Comparison of ENCODE assay signal across 8 cellular contexts in genomic region chr2:170813611-170814550, GRCh38. TPM values are rescaled to one million over a fixed set of nuclear protein-coding genes. Genes with fewer than 3 reads are reported as not detected.
DNase-seq lines count a peak whose midpoint lies in the region; ATAC-seq and TF ChIP-seq lines count a peak whose summit lies in the region.

No MANE protein-coding gene starts in this region.

- DNase-seq in GM23338 (ENCODE audit: low spot score) = peak; percentile 95
- peak; percentile 33 for DNase-seq in NCI-H2029 (lab: John Stamatoyannopoulos, UW)
- DNase-seq in mammary epithelial cell = peak; percentile 57
- no peak for DNase-seq in DMS79 (lab: John Stamatoyannopoulos, UW)
- DNase-seq in sciatic nerve (ENCODE audit: low spot score) = no peak
- no peak for DNase-seq in COR-L47 (lab: John Stamatoyannopoulos, UW)

- TF ChIP-seq EP300 in neural cell (conservative IDR thresholded peaks at IDR 0.05; ENCODE audit: poor library complexity, severe bottlenecking) = no peak

- in situ Hi-C loops in mammary epithelial cell (cut with MboI; ENCODE audit: low sequenced_read_pairs in 2 of 2) = loop anchor here (10.0 kb wide), 4 partner anchors 329 to 439 kb away; no protein-coding TSS in a partner anchor

- CTCF ChIA-PET in mammary epithelial cell (lab: Charles Lee; ENCODE audit: low non-redundant PET) = interaction anchor here (0.7 to 1.0 kb wide), 2 partner anchors 43 to 993 kb away, joined by 4 read pairs; no protein-coding TSS in a partner anchor

- H3K79me2 ChIP-seq in GM23338 (replicated peaks; ENCODE audit: insufficient read depth) (no peaks in the 10 kb centered on the region), mammary epithelial cell (ENCODE audit: insufficient read depth, low read length) (no peaks in the 10 kb centered on the region), neural cell (replicated peaks; ENCODE audit: insufficient read depth, low read length) (no peaks in the 10 kb centered on the region)

- peaks cover 64% of the 10 kb centered on the region for H3K27me3 Mint-ChIP-seq in GM23338 (ENCODE audit: insufficient read depth, low read depth, poor library complexity)

- peaks cover 61% of the 10 kb centered on the region for H3K27me3 ChIP-seq in GM23338 (ENCODE audit: insufficient read depth)
- H3K27me3 ChIP-seq in mammary epithelial cell (ENCODE audit: insufficient read depth, low read length) = peaks cover 26% of the 10 kb centered on the region
- peaks cover 61% of the 10 kb centered on the region for H3K27me3 ChIP-seq in neural cell (ENCODE audit: insufficient read depth, low read depth, low read length)

- H3K4me3 Mint-ChIP-seq in GM23338 = peak overlapping the region; percentile 77

- H3K9ac ChIP-seq in mammary epithelial cell (ENCODE audit: insufficient read depth, low read length) = no peak overlapping the region
- H3K9ac ChIP-seq in neural cell (ENCODE audit: low read length) = peak overlapping the region; percentile 77

- no peaks in the 10 kb centered on the region for H3K36me3 Mint-ChIP-seq in GM23338 (ENCODE audit: low read depth)

- H3K9me2 ChIP-seq in GM23338 (ENCODE audit: insufficient read depth) = no peaks in the 10 kb centered on the region
- no peaks in the 10 kb centered on the region for H3K9me2 ChIP-seq in neural cell (ENCODE audit: insufficient read depth, low read length)

- H3K27ac ChIP-seq in GM23338 (ENCODE audit: low read depth) (no peak overlapping the region), mammary epithelial cell (ENCODE audit: insufficient read depth, low read depth, low read length) (no peak overlapping the region), neural cell (ENCODE audit: low read length) (peak overlapping the region; percentile 15)

- H3K4me1 Mint-ChIP-seq in GM23338 = peaks cover 44% of the 10 kb centered on the region

- H2AFZ ChIP-seq in GM23338 (0 out of 2 replicates have a peak overlapping the region, but pooled peaks have one; percentile 1), mammary epithelial cell (ENCODE audit: low read depth, low read length) (no peak overlapping the region), neural cell (ENCODE audit: low read depth, low read length) (no peak overlapping the region)

- H3F3A ChIP-seq in GM23338 (replicated peaks; ENCODE audit: low read depth) (no peaks in the 10 kb centered on the region; the same call in 1 of the 2 replicates), neural cell (ENCODE audit: insufficient read depth, low read length, poor library complexity, severe bottlenecking) (no peaks in the 10 kb centered on the region)

- no peak for TF ChIP-seq RAD21 in neural cell (conservative IDR thresholded peaks at IDR 0.05)

- peaks cover under 1% of the 10 kb centered on the region; the same call in 1 of the 2 replicates for H4K20me1 ChIP-seq in GM23338 (replicated peaks; ENCODE audit: insufficient read depth)
- no peaks in the 10 kb centered on the region for H4K20me1 ChIP-seq in mammary epithelial cell (ENCODE audit: insufficient read depth, low read length)
- H4K20me1 ChIP-seq in neural cell (ENCODE audit: insufficient read depth) = no peaks in the 10 kb centered on the region

- H3K27ac Mint-ChIP-seq in GM23338 = no peak overlapping the region

- intact Hi-C loops in mammary epithelial cell (cut with micrococcal nuclease) = loop anchor here (2.0 to 5.0 kb wide), 4 partner anchors 43 to 1362 kb away; partner anchors contain the start of genes ERICH2 and SP5
- intact Hi-C loops in sciatic nerve (cut with DNase I) = loop anchor here (10.0 kb wide), 1 partner anchor 419 kb away; no protein-coding TSS in a partner anchor

- H3K4me2 ChIP-seq in GM23338 = peak overlapping the region; percentile 97
- no peak overlapping the region for H3K4me2 ChIP-seq in mammary epithelial cell (ENCODE audit: insufficient read depth, low read depth, low read length)
- H3K4me2 ChIP-seq in neural cell (ENCODE audit: low read length) = no peak overlapping the region

- no peaks in the 10 kb centered on the region for H3K9me3 ChIP-seq in mammary epithelial cell (replicated peaks; ENCODE audit: insufficient read depth, low read length)
- H3K9me3 ChIP-seq in neural cell (ENCODE audit: low read length) = no peaks in the 10 kb centered on the region

- H3K4me1 ChIP-seq in GM23338 (ENCODE audit: insufficient read depth) (peaks cover 34% of the 10 kb centered on the region), mammary epithelial cell (ENCODE audit: insufficient read depth, low read length) (peaks cover 24% of the 10 kb centered on the region)

- 11% methylated on average over 38 of the region's 42 CpGs for WGBS in mammary epithelial cell (ENCODE audit: low coverage, missing lambda C conversion rate)

- H3K9me3 Mint-ChIP-seq in GM23338 = peaks cover 3% of the 10 kb centered on the region; the same call in 1 of the 3 replicates

- BruUV-seq in mammary epithelial cell (replicated peaks; lab: Mats Ljungman, UMichigan) = no TSS peak

- dilution Hi-C loops in mammary epithelial cell (cut with HindIII; ENCODE audit: low sequenced_read_pairs) = no loop called here

- peak; percentile 21 for ATAC-seq in GM23338
- ATAC-seq in HG03159 (IDR thresholded peaks at IDR 0.05; ENCODE audit: unreplicated experiment) = no peak
- ATAC-seq in sciatic nerve = no peak

- no peak for TF ChIP-seq CTCF in GM23338 (conservative IDR thresholded peaks at IDR 0.05; ENCODE audit: low read depth in 2 of 2)
- no peak for TF ChIP-seq CTCF in mammary epithelial cell (conservative IDR thresholded peaks at IDR 0.05 in 1 of 2, IDR thresholded peaks at IDR 0.05 in 1 of 2; ENCODE audit: extremely low read depth in 1 of 2, insufficient read depth in 1 of 2, low read depth in 1 of 2, low read length in 2 of 2)
- TF ChIP-seq CTCF in neural cell (IDR thresholded peaks at IDR 0.05; ENCODE audit: poor library complexity, severe bottlenecking) = no peak

- no peaks in the 10 kb centered on the region for H3K36me3 ChIP-seq in GM23338 (ENCODE audit: insufficient read depth)
- H3K36me3 ChIP-seq in mammary epithelial cell (ENCODE audit: insufficient read depth, low read length) = no peaks in the 10 kb centered on the region
- H3K36me3 ChIP-seq in neural cell (ENCODE audit: insufficient read depth, low read length) = no peaks in the 10 kb centered on the region

- peak overlapping the region; percentile 63 for H3K4me3 ChIP-seq in GM23338
- no peak overlapping the region for H3K4me3 ChIP-seq in mammary epithelial cell (replicated peaks in 1 of 3; ENCODE audit: insufficient read depth in 1 of 3, low read depth in 2 of 3, low read length in 3 of 3)
- H3K4me3 ChIP-seq in neural cell (ENCODE audit: low read length) = peak overlapping the region; percentile 80

TF ChIP-seq in GM23338, 12 proteins besides CTCF, POLR2A, EP300 and RAD21 (continues in another document):
- TF ChIP-seq ZNF114 (CRISPR knock-in tag; IDR thresholded peaks at IDR 0.05) (no peak), POLR2AphosphoS5 (IDR thresholded peaks at IDR 0.05; ENCODE audit: low read depth) (no peak), STAT1 (IDR thresholded peaks at IDR 0.05; ENCODE audit: unreplicated experiment) (no peak), ZNF331 (CRISPR knock-in tag; IDR thresholded peaks at IDR 0.05; ENCODE audit: low read depth) (no peak)

TF ChIP-seq in neural cell, 6 proteins besides CTCF, POLR2A, EP300 and RAD21:
- TF ChIP-seq REST (IDR thresholded peaks at IDR 0.05; ENCODE audit: borderline replicate concordance) (peak; percentile 68), TAF1 (IDR thresholded peaks at IDR 0.05; ENCODE audit: low read depth) (peak; percentile 16), SMC3 (conservative IDR thresholded peaks at IDR 0.05; ENCODE audit: poor library complexity) (no peak), POLR2AphosphoS5 (IDR thresholded peaks at IDR 0.05) (peak; percentile 83), EZH2 (IDR thresholded peaks at IDR 0.05; ENCODE audit: borderline replicate concordance, insufficient read depth, low read length, poor library complexity, severe bottlenecking) (no peak), MXI1 (conservative IDR thresholded peaks at IDR 0.05; ENCODE audit: poor library complexity, severe bottlenecking) (no peak)

RNA-seq across cellular contexts. Expression of gene GAD1, which starts 2.8 kb away (rescaled TPM):
- 0.17 and 0.47 TPM in 2 replicates for total RNA-seq in GM23338 (2014; rRNA removed; shearing (Covaris generic))
- 0.34 TPM in 1 of 2 replicates, not detected in the other for polyA plus RNA-seq in GM23338 (2016; fragmentation: Nextera tagmentation; extraction: Ambion mirVana)
- 1 to 10 TPM; 1.7 to 5.2 TPM for total RNA-seq in mammary epithelial cell
- polyA plus RNA-seq in mammary epithelial cell = 0.79 TPM
- polyA minus RNA-seq in mammary epithelial cell = not detected
- 56.3 and 66.4 TPM in 2 replicates for polyA plus RNA-seq in neural cell
- polyA minus RNA-seq in neural cell = 40.2 and 43.4 TPM in 2 replicates
- 0.36 TPM for total RNA-seq in sciatic nerve

RNA-seq across cellular contexts. Expression of gene ERICH2, which starts 43.7 kb away (rescaled TPM):
- total RNA-seq in GM23338 (2014; rRNA removed; shearing (Covaris generic)) = 2.1 TPM in 1 of 2 replicates, not detected in the other
- 3.2 and 3.5 TPM in 2 replicates for polyA plus RNA-seq in GM23338 (2016; fragmentation: Nextera tagmentation; extraction: Ambion mirVana)
- total RNA-seq in mammary epithelial cell = 1 to 10 TPM; 1.7 to 2.4 TPM
- 0.20 TPM for polyA plus RNA-seq in mammary epithelial cell
- polyA minus RNA-seq in mammary epithelial cell = not detected
- 1.3 TPM in 1 of 2 replicates, not detected in the other for polyA plus RNA-seq in neural cell
- polyA minus RNA-seq in neural cell = not detected in 2 replicates
- 0.85 TPM for total RNA-seq in sciatic nerve

Comparison
In these comparisons a context has a peak if more than half of its experiments do, and no peak if none do; other contexts are left out.
1. DNase-seq: peak in GM23338 (single experiment), NCI-H2029 (single experiment) and mammary epithelial cell (single experiment); none in DMS79 (single experiment), sciatic nerve (single experiment) and COR-L47 (single experiment).
2. H3K4me3 ChIP-seq: peak in GM23338 (single experiment) and neural cell (single experiment); none in mammary epithelial cell (0 of 3).